ENCODE assay signal across 1 cellular context in the genomic region with DNA sequence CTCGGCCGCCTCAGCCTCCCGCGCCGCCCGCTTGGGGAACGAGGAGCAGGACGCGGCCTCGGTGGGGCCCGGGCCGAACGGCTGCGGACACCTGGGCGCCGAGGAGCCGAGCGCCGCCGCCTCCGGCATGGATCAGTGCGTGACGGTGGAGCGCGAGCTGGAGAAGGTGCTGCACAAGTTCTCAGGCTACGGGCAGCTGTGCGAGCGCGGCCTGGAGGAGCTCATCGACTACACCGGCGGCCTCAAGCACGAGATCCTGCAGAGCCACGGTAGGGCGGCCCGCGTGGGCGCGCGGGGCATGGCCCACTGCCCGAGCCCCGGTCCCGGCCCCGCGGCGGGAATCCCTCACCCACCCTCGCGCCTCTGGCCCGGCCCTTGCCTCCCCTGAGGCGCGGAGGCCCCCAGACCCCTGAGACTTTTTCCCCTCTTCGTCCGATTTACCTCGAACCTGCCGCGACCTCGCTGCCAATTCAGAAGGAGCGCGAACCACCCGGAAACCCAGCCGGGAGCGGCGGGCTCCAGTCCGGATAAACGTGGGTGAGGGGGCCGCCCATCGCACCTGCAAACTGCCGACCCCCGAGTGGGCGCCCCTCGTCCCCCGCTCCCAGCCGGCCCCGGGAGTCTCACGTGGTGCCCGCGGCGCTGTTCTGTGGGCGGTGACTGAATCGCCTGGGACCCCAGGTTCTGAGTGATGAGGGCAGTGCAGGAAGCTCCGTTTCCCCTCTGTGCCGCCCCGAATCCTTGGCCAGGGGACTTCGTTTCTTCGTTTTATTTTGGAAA.
A peak's percentile ranks its signal among the peaks of the same experiment; 100 is the strongest.
TF ChIP-seq lines count a peak whose summit lies in the region.

No MANE protein-coding gene starts in this region.

TF ChIP-seq in H1, 55 proteins besides CTCF, POLR2A, EP300 and RAD21:
- peak; percentile 55 for TF ChIP-seq KDM4A (IDR thresholded peaks at IDR 0.05; ENCODE audit: low read depth, low read length, severe bottlenecking)
